20 cellular contexts compared by ENCODE assay signal in genomic region chr5:154401931-154402330, GRCh38. TPM values are rescaled to one million over a fixed set of nuclear protein-coding genes. Genes with fewer than 3 reads are reported as not detected.
A peak's percentile ranks its signal among the peaks of the same experiment; 100 is the strongest.
DNase-seq lines count a peak whose midpoint lies in the region; ATAC-seq, FAIRE-seq and TF ChIP-seq lines count a peak whose summit lies in the region.
"Had no signal": no experiment of that assay in that cellular context is flagged by ENCODE, and none has a peak within 500 bp of the region (broad histone marks: within the 10 kb centered on the region; RNA-seq: fewer than 3 reads in every experiment).

No MANE protein-coding gene starts in this region.

- H3K9me3 Mint-ChIP-seq in activated T-cell treated with anti-CD3 and anti-CD28 coated beads, Interleukin-2, amount 50 U/mL, for 24 hours, result no peaks in the 10 kb centered on the region
- H3K9me3 Mint-ChIP-seq in activated T-cell treated with anti-CD3 and anti-CD28 coated beads, Interleukin-2, amount 50 U/mL, for 4 hours, result no peaks in the 10 kb centered on the region
- H3K9me3 Mint-ChIP-seq in astrocyte (ENCODE audit: unreplicated experiment), result no peaks in the 10 kb centered on the region
- peaks cover 2% of the 10 kb centered on the region for H3K9me3 Mint-ChIP-seq in glutamatergic neuron (ENCODE audit: unreplicated experiment)
- no peaks in the 10 kb centered on the region for H3K9me3 Mint-ChIP-seq in stimulated activated effector memory CD8-positive, alpha-beta T cell treated with anti-CD3 and anti-CD28 coated beads, Interleukin-12 subunit alpha, Interleukin-12 subunit beta, amount 100 ng/mL, for 72 hours
- H3K9me3 Mint-ChIP-seq: CD4-positive, alpha-beta T cell; H9 had no signal

- H3K4me1 ChIP-seq in astrocyte (ENCODE audit: insufficient read depth, low read length), result peaks cover 10% of the 10 kb centered on the region

- DNase-seq in activated T-cell treated with anti-CD3 and anti-CD28 coated beads, Interleukin-2, amount 50 U/mL, for 24 hours, result no peak
- DNase-seq in activated T-cell treated with anti-CD3 and anti-CD28 coated beads, Interleukin-2, amount 50 U/mL, for 4 hours, result no peak
- DNase-seq in astrocyte (ENCODE audit: low read depth) (no peak), glutamatergic neuron (no peak), C1 segment of cervical spinal cord (lab: John Stamatoyannopoulos, UW) (no peak), NOMO-1 (lab: John Stamatoyannopoulos, UW; ENCODE audit: unreplicated experiment in 2 of 2) (no peak)
- DNase-seq in stimulated activated effector memory CD8-positive, alpha-beta T cell treated with anti-CD3 and anti-CD28 coated beads, Interleukin-12 subunit alpha, Interleukin-12 subunit beta, amount 100 ng/mL, for 72 hours (ENCODE audit: low spot score in 2 of 2), result no peak
- DNase-seq: 8988T; ACHN; CD4-positive, alpha-beta T cell; DMS153; DND-41; GDM1; GOT3; H9 had no signal

- H3K27ac Mint-ChIP-seq in activated T-cell treated with anti-CD3 and anti-CD28 coated beads, Interleukin-2, amount 50 U/mL, for 24 hours, result peak overlapping the region; percentile 6
- peak overlapping the region; percentile 28 for H3K27ac Mint-ChIP-seq in astrocyte (ENCODE audit: unreplicated experiment)
- peak overlapping the region; percentile 72 for H3K27ac Mint-ChIP-seq in glutamatergic neuron (ENCODE audit: unreplicated experiment)
- H3K27ac Mint-ChIP-seq in stimulated activated effector memory CD8-positive, alpha-beta T cell treated with anti-CD3 and anti-CD28 coated beads, Interleukin-12 subunit alpha, Interleukin-12 subunit beta, amount 100 ng/mL, for 72 hours, result peak overlapping the region; percentile 79
- H3K27ac Mint-ChIP-seq: CD4-positive, alpha-beta T cell; H9 had no signal

- no peaks in the 10 kb centered on the region for H4K20me1 ChIP-seq in astrocyte (ENCODE audit: insufficient read depth, low read length)

- H3K36me3 Mint-ChIP-seq in activated T-cell treated with anti-CD3 and anti-CD28 coated beads, Interleukin-2, amount 50 U/mL, for 24 hours (ENCODE audit: low read depth), result peaks cover 3% of the 10 kb centered on the region
- peaks cover 9% of the 10 kb centered on the region for H3K36me3 Mint-ChIP-seq in activated T-cell treated with anti-CD3 and anti-CD28 coated beads, Interleukin-2, amount 50 U/mL, for 4 hours (ENCODE audit: insufficient read depth)
- H3K36me3 Mint-ChIP-seq in astrocyte (ENCODE audit: low read depth, unreplicated experiment), result peaks cover 13% of the 10 kb centered on the region
- H3K36me3 Mint-ChIP-seq in glutamatergic neuron (ENCODE audit: unreplicated experiment), result no peaks in the 10 kb centered on the region
- H3K36me3 Mint-ChIP-seq in stimulated activated effector memory CD8-positive, alpha-beta T cell treated with anti-CD3 and anti-CD28 coated beads, Interleukin-12 subunit alpha, Interleukin-12 subunit beta, amount 100 ng/mL, for 72 hours, result peaks cover 15% of the 10 kb centered on the region

- no peak overlapping the region for H3K4me2 ChIP-seq in astrocyte (ENCODE audit: low read length)
- H3K4me2 ChIP-seq: BLaER1 treated with 17β-estradiol and CSF1 and Interleukin-3, amounts not matched to agents 10 nM and 100 nM had no signal

- no peak overlapping the region for H3K9ac ChIP-seq in astrocyte (ENCODE audit: low read length)
- H3K9ac ChIP-seq: BLaER1 treated with 17β-estradiol and CSF1 and Interleukin-3, amounts not matched to agents 10 nM and 100 nM had no signal

- no peaks in the 10 kb centered on the region for H3K27me3 ChIP-seq in astrocyte (ENCODE audit: insufficient read depth, low read length)
- H3K27me3 ChIP-seq: BLaER1 treated with 17β-estradiol and CSF1 and Interleukin-3, amounts not matched to agents 10 nM and 100 nM had no signal

- no peak for FAIRE-seq in astrocyte (lab: Jason Lieb, UNC)
- FAIRE-seq: D721Med, GM12892 had no signal

- no peak overlapping the region for H2AFZ ChIP-seq in astrocyte (ENCODE audit: low read depth, low read length)

- ATAC-seq in activated T-cell treated with anti-CD3 and anti-CD28 coated beads, Interleukin-2, amount 50 U/mL, for 4 hours, result no peak
- no peak for ATAC-seq in stimulated activated effector memory CD8-positive, alpha-beta T cell treated with anti-CD3 and anti-CD28 coated beads, Interleukin-12 subunit alpha, Interleukin-12 subunit beta, amount 100 ng/mL, for 72 hours
- no peak for ATAC-seq in HG02981 (IDR thresholded peaks at IDR 0.05; ENCODE audit: unreplicated experiment)

- no peaks in the 10 kb centered on the region for H3K9me3 ChIP-seq in astrocyte (ENCODE audit: insufficient read depth, low read depth, low read length)
- H3K9me3 ChIP-seq: BLaER1 treated with 17β-estradiol and CSF1 and Interleukin-3, amounts not matched to agents 10 nM and 100 nM had no signal

- H3K27ac ChIP-seq in astrocyte (ENCODE audit: low read depth, low read length), result no peak overlapping the region
- H3K27ac ChIP-seq: BLaER1 treated with 17β-estradiol and CSF1 and Interleukin-3, amounts not matched to agents 10 nM and 100 nM; HL-60 had no signal

- no peaks in the 10 kb centered on the region for H3K79me2 ChIP-seq in astrocyte (ENCODE audit: insufficient read depth, low read length)

- H3K4me1 Mint-ChIP-seq in activated T-cell treated with anti-CD3 and anti-CD28 coated beads, Interleukin-2, amount 50 U/mL, for 24 hours (ENCODE audit: low read depth), result peaks cover 13% of the 10 kb centered on the region
- H3K4me1 Mint-ChIP-seq in activated T-cell treated with anti-CD3 and anti-CD28 coated beads, Interleukin-2, amount 50 U/mL, for 4 hours (ENCODE audit: low read depth), result peaks cover 11% of the 10 kb centered on the region
- H3K4me1 Mint-ChIP-seq in astrocyte (ENCODE audit: low read depth, unreplicated experiment) (peaks cover 11% of the 10 kb centered on the region), glutamatergic neuron (ENCODE audit: low read depth, unreplicated experiment) (peaks cover 17% of the 10 kb centered on the region)
- H3K4me1 Mint-ChIP-seq in stimulated activated effector memory CD8-positive, alpha-beta T cell treated with anti-CD3 and anti-CD28 coated beads, Interleukin-12 subunit alpha, Interleukin-12 subunit beta, amount 100 ng/mL, for 72 hours, result peaks cover 21% of the 10 kb centered on the region

- no peak overlapping the region for H3K4me3 ChIP-seq in astrocyte (ENCODE audit: insufficient read depth, low read depth, low read length)
- H3K4me3 ChIP-seq: BLaER1 treated with 17β-estradiol and CSF1 and Interleukin-3, amounts not matched to agents 10 nM and 100 nM had no signal

- no peak overlapping the region for H3K4me3 Mint-ChIP-seq in activated T-cell treated with anti-CD3 and anti-CD28 coated beads, Interleukin-2, amount 50 U/mL, for 24 hours
- no peak overlapping the region for H3K4me3 Mint-ChIP-seq in activated T-cell treated with anti-CD3 and anti-CD28 coated beads, Interleukin-2, amount 50 U/mL, for 4 hours
- H3K4me3 Mint-ChIP-seq in astrocyte (ENCODE audit: unreplicated experiment) (no peak overlapping the region), glutamatergic neuron (ENCODE audit: unreplicated experiment) (no peak overlapping the region)
- no peak overlapping the region for H3K4me3 Mint-ChIP-seq in stimulated activated effector memory CD8-positive, alpha-beta T cell treated with anti-CD3 and anti-CD28 coated beads, Interleukin-12 subunit alpha, Interleukin-12 subunit beta, amount 100 ng/mL, for 72 hours
- H3K4me3 Mint-ChIP-seq: CD4-positive, alpha-beta T cell; H9 had no signal

- peaks cover 7% of the 10 kb centered on the region for H3K36me3 ChIP-seq in astrocyte (ENCODE audit: insufficient read depth, low read length)

- TF ChIP-seq CTCF in astrocyte (IDR thresholded peaks at IDR 0.05; ENCODE audit: insufficient read depth, low read depth, low read length) (no peak), glutamatergic neuron (IDR thresholded peaks at IDR 0.05; ENCODE audit: partially characterized antibody, unreplicated experiment) (no peak)

- H3K27me3 Mint-ChIP-seq in activated T-cell treated with anti-CD3 and anti-CD28 coated beads, Interleukin-2, amount 50 U/mL, for 24 hours, result no peaks in the 10 kb centered on the region
- H3K27me3 Mint-ChIP-seq in activated T-cell treated with anti-CD3 and anti-CD28 coated beads, Interleukin-2, amount 50 U/mL, for 4 hours (ENCODE audit: low read depth), result no peaks in the 10 kb centered on the region
- H3K27me3 Mint-ChIP-seq in astrocyte (ENCODE audit: low read depth, unreplicated experiment) (no peaks in the 10 kb centered on the region), glutamatergic neuron (ENCODE audit: unreplicated experiment) (peaks cover 3% of the 10 kb centered on the region)
- H3K27me3 Mint-ChIP-seq: CD4-positive, alpha-beta T cell had no signal

RNA-seq across cellular contexts. Expression of gene SAP30L, which starts 43.9 kb away (rescaled TPM):
- total RNA-seq in activated T-cell treated with anti-CD3 and anti-CD28 coated beads, Interleukin-2, amount 50 U/mL, for 4 hours, result 10 to 100 TPM; 22.5 to 27.0 (median 24.0) TPM
- total RNA-seq in astrocyte (24.6 and 26.3 TPM in 2 replicates), glutamatergic neuron (ENCODE audit: unreplicated experiment) (18.1 TPM)

Comparison
In these comparisons a context has a peak if more than half of its experiments do, and no peak if none do; other contexts are left out.
1. H3K27ac Mint-ChIP-seq: peak in every context shown above with its lines; median percentile 79 in stimulated activated effector memory CD8-positive, alpha-beta T cell treated with anti-CD3 and anti-CD28 coated beads, Interleukin-12 subunit alpha, Interleukin-12 subunit beta, amount 100 ng/mL, for 72 hours; 72 in glutamatergic neuron; 28 in astrocyte; 6 in activated T-cell treated with anti-CD3 and anti-CD28 coated beads, Interleukin-2, amount 50 U/mL, for 24 hours.